In the genomic region with DNA sequence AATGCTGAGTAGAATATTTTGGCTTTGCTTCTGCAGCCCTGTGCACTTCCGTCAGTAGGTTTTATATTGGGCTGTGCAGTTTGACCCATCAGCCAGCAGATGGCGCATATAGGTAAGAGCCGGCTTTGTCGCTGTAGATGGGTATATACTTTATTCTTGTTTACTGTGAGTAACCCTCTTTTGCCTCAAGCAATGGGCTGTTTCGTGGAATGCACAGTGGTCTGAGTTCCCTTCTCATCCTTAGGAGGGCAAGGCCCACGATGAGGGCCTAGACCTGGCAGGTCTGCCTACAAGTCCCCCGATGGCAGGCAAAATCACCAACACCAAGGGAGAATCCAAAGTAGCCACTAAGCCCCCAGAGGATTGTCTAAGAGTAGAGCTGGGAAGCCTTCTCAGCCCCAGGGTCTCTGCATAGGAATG, we compare ENCODE assay signal across 8 cellular contexts.
DNase-seq lines count a peak whose midpoint lies in the region; ATAC-seq and TF ChIP-seq lines count a peak whose summit lies in the region.

No MANE protein-coding gene starts in this region.

- no peaks in the 10 kb centered on the region; a peak in 1 of 4 replicates for H3K4me1 ChIP-seq in SK-N-SH (ENCODE audit: control insufficient read depth in 1 of 2, insufficient read depth in 2 of 2, low read depth in 1 of 2, low read length in 1 of 2)

- CTCF ChIA-PET in SK-N-SH (lab: Yijun Ruan, JAX) = interaction anchor here (0.7 to 2.1 kb wide), 9 partner anchors 15 to 206 kb away, joined by 3 to 9 read pairs (median 3); no protein-coding TSS in a partner anchor

- no peak overlapping the region; the same call in 1 of the 2 replicates for H2AFZ ChIP-seq in SK-N-SH (ENCODE audit: low read depth)
- no peak overlapping the region for H2AFZ ChIP-seq in neural cell (ENCODE audit: low read depth, low read length)

- H3K9me2 ChIP-seq in SK-N-SH (no peaks in the 10 kb centered on the region), neural cell (ENCODE audit: insufficient read depth, low read length) (no peaks in the 10 kb centered on the region)

- peak; percentile 68 for DNase-seq in D341Med (ENCODE audit: low spot score)
- DNase-seq in NCI-H1105 (lab: John Stamatoyannopoulos, UW) = peak; percentile 79
- DNase-seq in SK-N-SH = peak; percentile 47
- DNase-seq in epithelial cell of proximal tubule (ENCODE audit: low read depth) = peak; percentile 7
- DNase-seq in cortex of kidney (lab: John Stamatoyannopoulos, UW) = no peak

- H4K20me1 ChIP-seq in SK-N-SH (ENCODE audit: insufficient read depth) = no peaks in the 10 kb centered on the region
- no peaks in the 10 kb centered on the region for H4K20me1 ChIP-seq in neural cell (ENCODE audit: insufficient read depth)

- H3K27me3 ChIP-seq in SK-N-SH (ENCODE audit: insufficient read depth) (no peaks in the 10 kb centered on the region), neural cell (ENCODE audit: insufficient read depth, low read depth, low read length) (no peaks in the 10 kb centered on the region)

- H3K27ac ChIP-seq in SK-N-SH (ENCODE audit: low read depth in 2 of 2, low read length in 1 of 2) (no peak overlapping the region), neural cell (ENCODE audit: low read length) (no peak overlapping the region)

- H3K4me3 ChIP-seq in SK-N-SH (ENCODE audit: low read depth in 2 of 2, low read length in 1 of 2) (no peak overlapping the region; a peak in 1 of 4 replicates), epithelial cell of proximal tubule (ENCODE audit: low read depth, low read length) (no peak overlapping the region), neural cell (ENCODE audit: low read length) (no peak overlapping the region)

- 18% methylated on average over 7 of the region's 7 CpGs for WGBS in SK-N-SH (ENCODE audit: low lambda C conversion rate)

- TF ChIP-seq RAD21 in SK-N-SH (IDR thresholded peaks at IDR 0.05; ENCODE audit: low read length) (peak; percentile 83), neural cell (conservative IDR thresholded peaks at IDR 0.05) (peak; percentile 89)

- H3K9me3 ChIP-seq in SK-N-SH = no peaks in the 10 kb centered on the region
- H3K9me3 ChIP-seq in neural cell (ENCODE audit: low read length) = no peaks in the 10 kb centered on the region

- H3K79me2 ChIP-seq in SK-N-SH (ENCODE audit: insufficient read depth) (no peaks in the 10 kb centered on the region), neural cell (replicated peaks; ENCODE audit: insufficient read depth, low read length) (no peaks in the 10 kb centered on the region)

- POLR2A ChIA-PET in SK-N-SH (lab: Yijun Ruan, JAX) = no interaction called here

- TF ChIP-seq EP300 in SK-N-SH (IDR thresholded peaks at IDR 0.05; ENCODE audit: borderline replicate concordance in 1 of 2, low read depth in 1 of 2, low read length in 1 of 2) (no peak), neural cell (conservative IDR thresholded peaks at IDR 0.05; ENCODE audit: poor library complexity, severe bottlenecking) (no peak)

- H3K9ac ChIP-seq in SK-N-SH (no peak overlapping the region), neural cell (ENCODE audit: low read length) (no peak overlapping the region)

- TF ChIP-seq CTCF in SK-N-SH (IDR thresholded peaks at IDR 0.05) (peak; percentile 100), epithelial cell of proximal tubule (conservative IDR thresholded peaks at IDR 0.05; ENCODE audit: low read depth, low read length) (peak; percentile 96), neural cell (IDR thresholded peaks at IDR 0.05; ENCODE audit: poor library complexity, severe bottlenecking) (peak; percentile 87)

- no peak overlapping the region for H3K4me2 ChIP-seq in SK-N-SH
- no peak overlapping the region for H3K4me2 ChIP-seq in neural cell (ENCODE audit: low read length)

- no peaks in the 10 kb centered on the region for H3F3A ChIP-seq in SK-N-SH (replicated peaks; ENCODE audit: insufficient read depth)
- no peaks in the 10 kb centered on the region for H3F3A ChIP-seq in neural cell (ENCODE audit: insufficient read depth, low read length, poor library complexity, severe bottlenecking)

- no peaks in the 10 kb centered on the region for H3K36me3 ChIP-seq in SK-N-SH (replicated peaks in 1 of 2; ENCODE audit: control insufficient read depth in 1 of 2, insufficient read depth in 2 of 2, low read length in 1 of 2)
- no peaks in the 10 kb centered on the region for H3K36me3 ChIP-seq in neural cell (ENCODE audit: insufficient read depth, low read length)

- peak; percentile 96 for ATAC-seq in GM18867 (IDR thresholded peaks at IDR 0.05; ENCODE audit: unreplicated experiment)
- peak; percentile 98 for ATAC-seq in HG02938 (IDR thresholded peaks at IDR 0.05; ENCODE audit: unreplicated experiment)

TF ChIP-seq in SK-N-SH, 30 proteins besides CTCF, POLR2A, EP300 and RAD21:
- TF ChIP-seq TCF12 (IDR thresholded peaks at IDR 0.05) (no peak), SMC3 (IDR thresholded peaks at IDR 0.05; ENCODE audit: low read depth, low read length) (peak; percentile 93), FOSL2 (IDR thresholded peaks at IDR 0.05; ENCODE audit: borderline replicate concordance, low read depth) (no peak)
- TF ChIP-seq, protein P1, sequence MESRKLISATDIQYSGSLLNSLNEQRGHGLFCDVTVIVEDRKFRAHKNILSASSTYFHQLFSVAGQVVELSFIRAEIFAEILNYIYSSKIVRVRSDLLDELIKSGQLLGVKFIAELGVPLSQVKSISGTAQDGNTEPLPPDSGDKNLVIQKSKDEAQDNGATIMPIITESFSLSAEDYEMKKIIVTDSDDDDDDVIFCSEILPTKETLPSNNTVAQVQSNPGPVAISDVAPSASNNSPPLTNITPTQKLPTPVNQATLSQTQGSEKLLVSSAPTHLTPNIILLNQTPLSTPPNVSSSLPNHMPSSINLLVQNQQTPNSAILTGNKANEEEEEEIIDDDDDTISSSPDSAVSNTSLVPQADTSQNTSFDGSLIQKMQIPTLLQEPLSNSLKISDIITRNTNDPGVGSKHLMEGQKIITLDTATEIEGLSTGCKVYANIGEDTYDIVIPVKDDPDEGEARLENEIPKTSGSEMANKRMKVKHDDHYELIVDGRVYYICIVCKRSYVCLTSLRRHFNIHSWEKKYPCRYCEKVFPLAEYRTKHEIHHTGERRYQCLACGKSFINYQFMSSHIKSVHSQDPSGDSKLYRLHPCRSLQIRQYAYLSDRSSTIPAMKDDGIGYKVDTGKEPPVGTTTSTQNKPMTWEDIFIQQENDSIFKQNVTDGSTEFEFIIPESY (IDR thresholded peaks at IDR 0.05; ENCODE audit: borderline replicate concordance, low read depth) = no peak
TF ChIP-seq in SK-N-SH: peak in this region for 1.

TF ChIP-seq in neural cell, 6 proteins besides CTCF, POLR2A, EP300 and RAD21:
- no peak for TF ChIP-seq MXI1 (conservative IDR thresholded peaks at IDR 0.05; ENCODE audit: poor library complexity, severe bottlenecking)
- no peak for TF ChIP-seq TAF1 (IDR thresholded peaks at IDR 0.05; ENCODE audit: low read depth)
- TF ChIP-seq SMC3 (conservative IDR thresholded peaks at IDR 0.05; ENCODE audit: poor library complexity) = peak; percentile 94
